ENCODE assay signal across 8 cellular contexts in genomic region chr16:1770328-1771071, GRCh38. TPM values are rescaled to one million over a fixed set of nuclear protein-coding genes. Genes with fewer than 3 reads are reported as not detected.
A peak's percentile ranks its signal among the peaks of the same experiment; 100 is the strongest.
DNase-seq lines count a peak whose midpoint lies in the region; ATAC-seq lines count a peak whose summit lies in the region.

No MANE protein-coding gene starts in this region.

- H3K4me1 ChIP-seq in ectodermal cell (ENCODE audit: control insufficient read depth, insufficient read depth, low read length): peaks cover 14% of the 10 kb centered on the region

- H3K9me3 Mint-ChIP-seq in activated CD4-positive, alpha-beta T cell treated with anti-CD3 and anti-CD28 coated beads, Interleukin-2, amount 10 ng/mL, durations not matched to agents 7 days and 5 days: no peaks in the 10 kb centered on the region

- POLR2A ChIA-PET in activated CD4-positive, alpha-beta T cell treated with anti-CD3 and anti-CD28 coated beads, Interleukin-2, amount 10 ng/mL, durations not matched to agents 7 days and 5 days (lab: Charles Lee): interaction anchor here (0.6 kb wide), 1 partner anchor 1112 kb away, joined by 4 read pairs; the partner anchor contains the start of gene FLYWCH2

- CTCF ChIA-PET in activated CD4-positive, alpha-beta T cell treated with anti-CD3 and anti-CD28 coated beads, Interleukin-2, amount 10 ng/mL, durations not matched to agents 7 days and 5 days (lab: Charles Lee): interaction anchor here (1.0 to 1.4 kb wide), 2 partner anchors 12 to 234 kb away, joined by 3 read pairs; no protein-coding TSS in a partner anchor

- H3K9me3 ChIP-seq in ectodermal cell (ENCODE audit: control insufficient read depth, low read length): no peaks in the 10 kb centered on the region

- peaks cover 16% of the 10 kb centered on the region for H3K36me3 Mint-ChIP-seq in activated CD4-positive, alpha-beta T cell treated with anti-CD3 and anti-CD28 coated beads, Interleukin-2, amount 10 ng/mL, durations not matched to agents 7 days and 5 days (ENCODE audit: low read depth)

- H3K27me3 Mint-ChIP-seq in activated CD4-positive, alpha-beta T cell treated with anti-CD3 and anti-CD28 coated beads, Interleukin-2, amount 10 ng/mL, durations not matched to agents 7 days and 5 days: no peaks in the 10 kb centered on the region

- no peak overlapping the region for H3K27ac ChIP-seq in ectodermal cell (ENCODE audit: insufficient read depth, low read depth, low read length, poor library complexity, severe bottlenecking)

- peak; percentile 93 for DNase-seq in COLO668 (lab: John Stamatoyannopoulos, UW; ENCODE audit: unreplicated experiment)
- DNase-seq in NCI-H1092 (lab: John Stamatoyannopoulos, UW): peak; percentile 32
- peak; percentile 37 for DNase-seq in activated CD4-positive, alpha-beta T cell treated with anti-CD3 and anti-CD28 coated beads, Interleukin-2, amount 10 ng/mL, durations not matched to agents 7 days and 5 days
- peak; percentile 66 to 68 for DNase-seq in lung microvascular endothelial cell (ENCODE audit: low read depth in 2 of 2)
- peak; percentile 63 for DNase-seq in stimulated activated CD8-positive, alpha-beta memory T cell treated with anti-CD3 and anti-CD28 coated beads, Interleukin-4, amount 100 ng/mL, for 48 hours
- DNase-seq in NCI-H1048 (lab: John Stamatoyannopoulos, UW): no peak

- H3K4me3 ChIP-seq in ectodermal cell (ENCODE audit: insufficient read depth, low read depth, low read length): peak overlapping the region; percentile 71

- H3K27me3 ChIP-seq in ectodermal cell (ENCODE audit: control insufficient read depth, insufficient read depth, low read length, poor library complexity, severe bottlenecking): no peaks in the 10 kb centered on the region

- H3K36me3 ChIP-seq in ectodermal cell (ENCODE audit: control insufficient read depth, insufficient read depth, low read length): peaks cover 18% of the 10 kb centered on the region

- no peak for ATAC-seq in HG03097 (IDR thresholded peaks at IDR 0.05; ENCODE audit: low FRiP score, unreplicated experiment)

- WGBS in ectodermal cell, 2 experiments: 24 to 25% methylated on average over 69 of the region's 69 CpGs

- peak overlapping the region; percentile 69 for H3K27ac Mint-ChIP-seq in activated CD4-positive, alpha-beta T cell treated with anti-CD3 and anti-CD28 coated beads, Interleukin-2, amount 10 ng/mL, durations not matched to agents 7 days and 5 days

- H3K4me3 Mint-ChIP-seq in activated CD4-positive, alpha-beta T cell treated with anti-CD3 and anti-CD28 coated beads, Interleukin-2, amount 10 ng/mL, durations not matched to agents 7 days and 5 days: peak overlapping the region; percentile 86

- H3K4me1 Mint-ChIP-seq in activated CD4-positive, alpha-beta T cell treated with anti-CD3 and anti-CD28 coated beads, Interleukin-2, amount 10 ng/mL, durations not matched to agents 7 days and 5 days: peaks cover 13% of the 10 kb centered on the region

RNA-seq across cellular contexts. Expression of gene NME3, which starts 0.8 kb away (rescaled TPM):
- total RNA-seq in activated CD4-positive, alpha-beta T cell treated with anti-CD3 and anti-CD28 coated beads, Interleukin-2, amount 10 ng/mL, durations not matched to agents 7 days and 5 days: 10 to 100 TPM; 31.3 to 47.4 TPM
- 40.2 TPM for polyA plus RNA-seq in ectodermal cell (2013, experiment 1 of 4)
- 41.4 TPM for polyA plus RNA-seq in ectodermal cell (2013, experiment 2 of 4)
- 48.0 TPM for polyA plus RNA-seq in ectodermal cell (2013, experiment 3 of 4)
- 51.3 TPM for polyA plus RNA-seq in ectodermal cell (2013, experiment 4 of 4)
- total RNA-seq in lung microvascular endothelial cell: 32.3 and 47.4 TPM in 2 replicates

RNA-seq across cellular contexts. Expression of gene EME2, which starts 2.1 kb away (rescaled TPM):
- total RNA-seq in activated CD4-positive, alpha-beta T cell treated with anti-CD3 and anti-CD28 coated beads, Interleukin-2, amount 10 ng/mL, durations not matched to agents 7 days and 5 days: 10 to 100 TPM; 28.7 to 33.4 TPM
- 10.0 TPM for polyA plus RNA-seq in ectodermal cell (2013, experiment 1 of 4)
- polyA plus RNA-seq in ectodermal cell (2013, experiment 2 of 4): 13.0 TPM
- 7.4 TPM for polyA plus RNA-seq in ectodermal cell (2013, experiment 3 of 4)
- 7.8 TPM for polyA plus RNA-seq in ectodermal cell (2013, experiment 4 of 4)
- 2.4 and 4.0 TPM in 2 replicates for total RNA-seq in lung microvascular endothelial cell

RNA-seq across cellular contexts. Expression of gene MRPS34, which starts 2.4 kb away (rescaled TPM):
- 100 to 1,000 TPM in 1 of 2 experiments, 10 to 100 TPM in 1; 93.6 to 105 TPM for total RNA-seq in activated CD4-positive, alpha-beta T cell treated with anti-CD3 and anti-CD28 coated beads, Interleukin-2, amount 10 ng/mL, durations not matched to agents 7 days and 5 days
- polyA plus RNA-seq in ectodermal cell (2013, experiment 1 of 4): 110 TPM
- polyA plus RNA-seq in ectodermal cell (2013, experiment 2 of 4): 117 TPM
- 87.1 TPM for polyA plus RNA-seq in ectodermal cell (2013, experiment 3 of 4)
- 102 TPM for polyA plus RNA-seq in ectodermal cell (2013, experiment 4 of 4)
- total RNA-seq in lung microvascular endothelial cell: 50.4 and 57.1 TPM in 2 replicates

RNA-seq across cellular contexts. Expression of gene SPSB3, which starts 11.9 kb away (rescaled TPM):
- 10 to 100 TPM; 38.0 to 42.9 TPM for total RNA-seq in activated CD4-positive, alpha-beta T cell treated with anti-CD3 and anti-CD28 coated beads, Interleukin-2, amount 10 ng/mL, durations not matched to agents 7 days and 5 days
- polyA plus RNA-seq in ectodermal cell (2013, experiment 1 of 4): 40.1 TPM
- polyA plus RNA-seq in ectodermal cell (2013, experiment 2 of 4): 36.2 TPM
- 45.5 TPM for polyA plus RNA-seq in ectodermal cell (2013, experiment 3 of 4)
- polyA plus RNA-seq in ectodermal cell (2013, experiment 4 of 4): 51.2 TPM
- total RNA-seq in lung microvascular endothelial cell: 32.7 and 49.8 TPM in 2 replicates

RNA-seq across cellular contexts. Expression of gene NUBP2, which starts 12.3 kb away (rescaled TPM):
- 10 to 100 TPM; 40.2 to 53.8 TPM for total RNA-seq in activated CD4-positive, alpha-beta T cell treated with anti-CD3 and anti-CD28 coated beads, Interleukin-2, amount 10 ng/mL, durations not matched to agents 7 days and 5 days
- polyA plus RNA-seq in ectodermal cell (2013, experiment 1 of 4): 74.4 TPM
- 72.6 TPM for polyA plus RNA-seq in ectodermal cell (2013, experiment 2 of 4)
- 54.7 TPM for polyA plus RNA-seq in ectodermal cell (2013, experiment 3 of 4)
- polyA plus RNA-seq in ectodermal cell (2013, experiment 4 of 4): 61.1 TPM
- 56.7 and 57.3 TPM in 2 replicates for total RNA-seq in lung microvascular endothelial cell
